11 cellular contexts compared by ENCODE assay signal in genomic region chr20:62741191-62741676, GRCh38. TPM values are rescaled to one million over a fixed set of nuclear protein-coding genes. Genes with fewer than 3 reads are reported as not detected.
DNase-seq lines count a peak whose midpoint lies in the region; ATAC-seq and TF ChIP-seq lines count a peak whose summit lies in the region.
"Had no signal": no experiment of that assay in that cellular context is flagged by ENCODE, and none has a peak within 500 bp of the region (broad histone marks: within the 10 kb centered on the region; RNA-seq: fewer than 3 reads in every experiment).

No MANE protein-coding gene starts in this region.

- H3K4me1 ChIP-seq in ovary (ENCODE audit: insufficient read depth), result no peaks in the 10 kb centered on the region

- DNase-seq in natural killer cell (no peak), WTC11 (ENCODE audit: low spot score) (peak; percentile 31), iPS-NIHi11 (ENCODE audit: low spot score) (peak; percentile 76), ovary (no peak), LoVo (ENCODE audit: low spot score) (no peak)
- DNase-seq in natural killer cell treated with Interleukin-12 subunit alpha and Interleukin-12 subunit beta and Interleukin-15 and Interleukin-18, amount 100 ng/mL, for 72 hours (ENCODE audit: low spot score), result no peak
- no peak for DNase-seq in activated CD4-positive, alpha-beta T cell treated with anti-CD3 and anti-CD28 coated beads for 36 hours
- DNase-seq: stimulated activated CD4-positive, alpha-beta T cell treated with anti-CD3 and anti-CD28 coated beads, Interleukin-4, amount 100 ng/mL, for 4 hours had no signal

- H3K4me3 Mint-ChIP-seq in natural killer cell (no peak overlapping the region), WTC11 (no peak overlapping the region)
- H3K4me3 Mint-ChIP-seq in natural killer cell treated with Interleukin-12 subunit alpha and Interleukin-12 subunit beta and Interleukin-15 and Interleukin-18, amount 100 ng/mL, for 72 hours, result no peak overlapping the region
- no peak overlapping the region for H3K4me3 Mint-ChIP-seq in activated CD4-positive, alpha-beta T cell treated with anti-CD3 and anti-CD28 coated beads for 36 hours

- H3K9me3 ChIP-seq in ovary, result no peaks in the 10 kb centered on the region

- H3K36me3 Mint-ChIP-seq in natural killer cell (no peaks in the 10 kb centered on the region), WTC11 (no peaks in the 10 kb centered on the region)
- no peaks in the 10 kb centered on the region for H3K36me3 Mint-ChIP-seq in natural killer cell treated with Interleukin-12 subunit alpha and Interleukin-12 subunit beta and Interleukin-15 and Interleukin-18, amount 100 ng/mL, for 72 hours
- no peaks in the 10 kb centered on the region for H3K36me3 Mint-ChIP-seq in activated CD4-positive, alpha-beta T cell treated with anti-CD3 and anti-CD28 coated beads for 36 hours (ENCODE audit: low read depth)

- WGBS in ovary, 3 donors, result 44 to 47% (median 45%) methylated on average over 8 to 9 of the region's 9 CpGs

- no peak for TF ChIP-seq EP300 in ovary (IDR thresholded peaks at IDR 0.05)

- POLR2A ChIA-PET in WTC11 (lab: Charles Lee), result no interaction called here
- POLR2A ChIA-PET in activated CD4-positive, alpha-beta T cell treated with anti-CD3 and anti-CD28 coated beads for 36 hours (lab: Charles Lee), result no interaction called here

- CTCF ChIA-PET in WTC11 (lab: Charles Lee), result interaction anchor here (0.9 to 1.5 kb wide), 3 partner anchors 12 to 81 kb away, joined by 3 to 5 read pairs (median 3); no protein-coding TSS in a partner anchor
- CTCF ChIA-PET in activated CD4-positive, alpha-beta T cell treated with anti-CD3 and anti-CD28 coated beads for 36 hours (lab: Charles Lee), result interaction anchor here (1.0 to 1.9 kb wide), 2 partner anchors 37 to 51 kb away, joined by 4 to 8 read pairs; no protein-coding TSS in a partner anchor

- ATAC-seq in natural killer cell (no peak), WTC11 (no peak; the same call in 1 of the 2 replicates), GM21576 (IDR thresholded peaks at IDR 0.05; ENCODE audit: unreplicated experiment) (no peak)
- ATAC-seq in natural killer cell treated with Interleukin-12 subunit alpha and Interleukin-12 subunit beta and Interleukin-15 and Interleukin-18, amount 100 ng/mL, for 72 hours, result no peak
- ATAC-seq in activated CD4-positive, alpha-beta T cell treated with anti-CD3 and anti-CD28 coated beads for 36 hours, result no peak

- TF ChIP-seq CTCF in natural killer cell (IDR thresholded peaks at IDR 0.05) (no peak), WTC11 (IDR thresholded peaks at IDR 0.05) (no peak), ovary (IDR thresholded peaks at IDR 0.05) (no peak)

- peak overlapping the region; percentile 95 for H3K27ac Mint-ChIP-seq in natural killer cell
- no peak overlapping the region for H3K27ac Mint-ChIP-seq in natural killer cell treated with Interleukin-12 subunit alpha and Interleukin-12 subunit beta and Interleukin-15 and Interleukin-18, amount 100 ng/mL, for 72 hours
- no peak overlapping the region for H3K27ac Mint-ChIP-seq in WTC11
- H3K27ac Mint-ChIP-seq in activated CD4-positive, alpha-beta T cell treated with anti-CD3 and anti-CD28 coated beads for 36 hours, result no peak overlapping the region
- H3K27ac Mint-ChIP-seq: activated T-helper 2 cell treated with anti-CD3 and anti-CD28 coated beads, Interferon-gamma antibody, Interleukin-2, Interleukin-4, amounts not matched to agents 10 μg/mL and 5 μg/mL and 100 μg/mL, durations not matched to agents 14 hours and 24 hours and 36 hours had no signal

- H3K4me1 Mint-ChIP-seq in natural killer cell, result peaks cover 12 to 31% of the 10 kb centered on the region in 2 donors
- H3K4me1 Mint-ChIP-seq in natural killer cell treated with Interleukin-12 subunit alpha and Interleukin-12 subunit beta and Interleukin-15 and Interleukin-18, amount 100 ng/mL, for 72 hours (ENCODE audit: low read depth in 2 of 2), result peaks cover 23 to 29% of the 10 kb centered on the region in 2 donors
- peaks cover 5% of the 10 kb centered on the region; the same call in 1 of the 2 replicates for H3K4me1 Mint-ChIP-seq in WTC11
- H3K4me1 Mint-ChIP-seq in activated CD4-positive, alpha-beta T cell treated with anti-CD3 and anti-CD28 coated beads for 36 hours, result peaks cover 49% of the 10 kb centered on the region

- no peaks in the 10 kb centered on the region for H3K27me3 ChIP-seq in ovary

- TF ChIP-seq POLR2A in ovary (IDR thresholded peaks at IDR 0.05), result no peak

- H3K36me3 ChIP-seq in ovary, result no peaks in the 10 kb centered on the region

- H3K9me3 Mint-ChIP-seq in natural killer cell (no peaks in the 10 kb centered on the region), WTC11 (no peaks in the 10 kb centered on the region)
- H3K9me3 Mint-ChIP-seq in natural killer cell treated with Interleukin-12 subunit alpha and Interleukin-12 subunit beta and Interleukin-15 and Interleukin-18, amount 100 ng/mL, for 72 hours, result no peaks in the 10 kb centered on the region
- no peaks in the 10 kb centered on the region for H3K9me3 Mint-ChIP-seq in activated CD4-positive, alpha-beta T cell treated with anti-CD3 and anti-CD28 coated beads for 36 hours (ENCODE audit: low read depth)
- H3K9me3 Mint-ChIP-seq: activated T-helper 2 cell treated with anti-CD3 and anti-CD28 coated beads, Interferon-gamma antibody, Interleukin-2, Interleukin-4, amounts not matched to agents 10 μg/mL and 5 μg/mL and 100 μg/mL, durations not matched to agents 14 hours and 24 hours and 36 hours had no signal

- H3K4me3 ChIP-seq in ovary, result no peak overlapping the region

- no peak overlapping the region for H3K27ac ChIP-seq in ovary

- H3K27me3 Mint-ChIP-seq in natural killer cell (ENCODE audit: low read depth in 2 of 2) (peaks cover 0 to 3% of the 10 kb centered on the region in 2 donors), WTC11 (ENCODE audit: low read depth) (no peaks in the 10 kb centered on the region)
- H3K27me3 Mint-ChIP-seq in natural killer cell treated with Interleukin-12 subunit alpha and Interleukin-12 subunit beta and Interleukin-15 and Interleukin-18, amount 100 ng/mL, for 72 hours, result peaks cover 0 to 4% of the 10 kb centered on the region in 2 donors
- H3K27me3 Mint-ChIP-seq in activated CD4-positive, alpha-beta T cell treated with anti-CD3 and anti-CD28 coated beads for 36 hours, result peaks cover 3% of the 10 kb centered on the region

- intact Hi-C loops in natural killer cell (cut with micrococcal nuclease), result no loop called here
- intact Hi-C loops in ovary (cut with DNase I), result no loop called here
- intact Hi-C loops in activated CD4-positive, alpha-beta T cell treated with anti-CD3 and anti-CD28 coated beads for 36 hours (cut with DNase I, micrococcal nuclease), result loop anchor here in 1 of 2 experiments (5.0 kb wide), 2 partner anchors 36 to 51 kb away; no protein-coding TSS in a partner anchor

TF ChIP-seq in WTC11, 78 proteins besides CTCF, POLR2A, EP300 and RAD21:
- TF ChIP-seq OVOL2 (CRISPR knock-in tag; IDR thresholded peaks at IDR 0.05; ENCODE audit: borderline replicate concordance) (no peak), EMX1 (CRISPR knock-in tag; IDR thresholded peaks at IDR 0.05) (no peak), IRF1 (CRISPR knock-in tag; IDR thresholded peaks at IDR 0.05) (no peak), E2F5 (CRISPR knock-in tag; IDR thresholded peaks at IDR 0.05) (no peak), SMAD3 (CRISPR knock-in tag; IDR thresholded peaks at IDR 0.05; ENCODE audit: borderline replicate concordance) (no peak)

RNA-seq across cellular contexts. Expression of gene NTSR1, which starts 32.6 kb away (rescaled TPM):
- under 1 TPM in 2 of 3 donors, not detected in 1; 0.11 to 0.45 TPM for total RNA-seq in natural killer cell
- not detected for total RNA-seq in natural killer cell treated with Interleukin-12 subunit alpha and Interleukin-12 subunit beta and Interleukin-15 and Interleukin-18, amount 100 ng/mL, for 72 hours
- 0.57 to 0.85 TPM (median 0.63 TPM) in 3 replicates for total RNA-seq in WTC11 (2021)
- under 1 TPM in 2 of 7 donors, not detected in 5; 0.12 to 0.23 TPM for total RNA-seq in ovary
- under 1 TPM; 0.05 TPM for polyA plus RNA-seq in ovary
- total RNA-seq in activated CD4-positive, alpha-beta T cell treated with anti-CD3 and anti-CD28 coated beads for 36 hours, result under 1 TPM; 0.07 to 0.14 TPM
- total RNA-seq: activated T-helper 2 cell treated with anti-CD3 and anti-CD28 coated beads, Interferon-gamma antibody, Interleukin-2, Interleukin-4, amounts not matched to agents 10 μg/mL and 5 μg/mL and 100 μg/mL, durations not matched to agents 14 hours and 24 hours and 36 hours; SK-MEL-5 had no signal

RNA-seq across cellular contexts. Expression of gene MRGBP, which starts 55.0 kb away (rescaled TPM):
- 10 to 100 TPM in 2 of 3 donors, 1 to 10 TPM in 1; 8.3 to 12.8 (median 10.0) TPM for total RNA-seq in natural killer cell
- 10 to 100 TPM; 14.4 to 19.3 TPM for total RNA-seq in natural killer cell treated with Interleukin-12 subunit alpha and Interleukin-12 subunit beta and Interleukin-15 and Interleukin-18, amount 100 ng/mL, for 72 hours
- 20.0 to 20.8 TPM (median 20.2 TPM) in 3 replicates for total RNA-seq in WTC11 (2021)
- 10 to 100 TPM in 5 of 7 donors, 1 to 10 TPM in 2; 7.9 to 15.2 (median 12.6) TPM for total RNA-seq in ovary
- 10 to 100 TPM in 1 of 2 donors, 1 to 10 TPM in 1; 6.2 to 11.3 TPM for polyA plus RNA-seq in ovary
- 10 to 100 TPM; 14.5 to 15.0 TPM for total RNA-seq in activated CD4-positive, alpha-beta T cell treated with anti-CD3 and anti-CD28 coated beads for 36 hours

Comparison
In these comparisons a context has a peak if more than half of its experiments do, and no peak if none do; other contexts are left out.
1. H3K27ac Mint-ChIP-seq: peak in natural killer cell (2 of 2); none in natural killer cell treated with Interleukin-12 subunit alpha and Interleukin-12 subunit beta and Interleukin-15 and Interleukin-18, amount 100 ng/mL, for 72 hours (0 of 2), WTC11 (single experiment) and activated CD4-positive, alpha-beta T cell treated with anti-CD3 and anti-CD28 coated beads for 36 hours (single experiment).
2. DNase-seq: peak in WTC11 (single experiment) and iPS-NIHi11 (single experiment); none in natural killer cell (single experiment), natural killer cell treated with Interleukin-12 subunit alpha and Interleukin-12 subunit beta and Interleukin-15 and Interleukin-18, amount 100 ng/mL, for 72 hours (single experiment), ovary (0 of 5), LoVo (single experiment) and activated CD4-positive, alpha-beta T cell treated with anti-CD3 and anti-CD28 coated beads for 36 hours (single experiment).